Comparison of ENCODE assay signal across 11 cellular contexts in the genomic region with DNA sequence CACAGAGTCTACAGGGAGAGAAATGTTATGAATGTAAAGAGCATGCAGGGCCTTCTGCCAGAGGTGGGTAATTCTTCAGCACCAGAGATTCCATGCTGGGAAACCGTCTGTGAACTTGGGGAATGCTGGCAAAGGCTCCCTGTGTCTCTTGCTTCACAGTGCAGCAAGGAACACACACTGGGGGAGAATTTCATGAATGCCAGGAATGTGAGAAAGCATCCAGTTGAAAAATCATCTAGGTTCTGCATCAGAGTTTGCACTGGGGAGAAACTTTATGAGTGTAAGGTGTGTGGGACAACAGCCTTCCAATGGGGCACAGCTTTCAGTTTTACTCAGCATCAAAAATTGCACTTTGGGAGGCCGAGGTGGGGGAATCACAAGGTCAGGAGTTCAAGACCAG.
A peak's percentile ranks its signal among the peaks of the same experiment; 100 is the strongest.
DNase-seq lines count a peak whose midpoint lies in the region; ATAC-seq, FAIRE-seq and TF ChIP-seq lines count a peak whose summit lies in the region.
"Had no signal": no experiment of that assay in that cellular context is flagged by ENCODE, and none has a peak within 500 bp of the region (broad histone marks: within the 10 kb centered on the region; RNA-seq: fewer than 3 reads in every experiment).

No MANE protein-coding gene starts in this region.

- no peak for TF ChIP-seq CTCF in A673 (conservative IDR thresholded peaks at IDR 0.05; ENCODE audit: low read depth, low read length)
- TF ChIP-seq CTCF in bronchial epithelial cell (IDR thresholded peaks at IDR 0.05; ENCODE audit: insufficient read depth, low read length, severe bottlenecking) = no peak
- no peak for TF ChIP-seq CTCF in left lung (IDR thresholded peaks at IDR 0.05)
- no peak for TF ChIP-seq CTCF in prostate gland (IDR thresholded peaks at IDR 0.05)

- CTCF ChIA-PET in A673 (lab: Charles Lee) = no interaction called here

- WGBS in prostate gland = 13% methylated on average over 2 of the region's 2 CpGs

- FAIRE-seq in bronchial epithelial cell (lab: Jason Lieb, UNC) = no peak

- no peaks in the 10 kb centered on the region for H3K36me3 ChIP-seq in A673 (ENCODE audit: insufficient read depth, low read length, poor library complexity, severe bottlenecking)
- H3K36me3 ChIP-seq in HUES48 (ENCODE audit: control insufficient read depth, insufficient read depth, low read length) = no peaks in the 10 kb centered on the region
- H3K36me3 ChIP-seq in bronchial epithelial cell (ENCODE audit: control insufficient read depth, insufficient read depth, low read length) = no peaks in the 10 kb centered on the region
- no peaks in the 10 kb centered on the region for H3K36me3 ChIP-seq in left lung
- no peaks in the 10 kb centered on the region for H3K36me3 ChIP-seq in prostate gland
- H3K36me3 ChIP-seq: gastrocnemius medialis had no signal

- H3K4me3 ChIP-seq in A673 (ENCODE audit: low read depth, low read length, poor library complexity, severe bottlenecking) (no peak overlapping the region), HUES48 (ENCODE audit: low read depth, low read length) (no peak overlapping the region), bronchial epithelial cell (ENCODE audit: low read depth, low read length) (no peak overlapping the region), left lung (no peak overlapping the region), prostate gland (no peak overlapping the region)
- H3K4me3 ChIP-seq: gastrocnemius medialis had no signal

- H3K27me3 ChIP-seq in A673 (replicated peaks; ENCODE audit: insufficient read depth, low read depth, low read length, poor library complexity) = no peaks in the 10 kb centered on the region
- no peaks in the 10 kb centered on the region for H3K27me3 ChIP-seq in HUES48 (ENCODE audit: control insufficient read depth, insufficient read depth, low read length)
- no peaks in the 10 kb centered on the region for H3K27me3 ChIP-seq in bronchial epithelial cell (ENCODE audit: control insufficient read depth, insufficient read depth, low read length)
- no peaks in the 10 kb centered on the region for H3K27me3 ChIP-seq in left lung
- no peaks in the 10 kb centered on the region for H3K27me3 ChIP-seq in prostate gland (replicated peaks; ENCODE audit: insufficient read depth)
- H3K27me3 ChIP-seq: gastrocnemius medialis had no signal

- POLR2A ChIA-PET in A673 (lab: Charles Lee; ENCODE audit: low non-redundant PET) = no interaction called here

- ATAC-seq in left lung (peak; percentile 72), HG03442 (IDR thresholded peaks at IDR 0.05; ENCODE audit: unreplicated experiment) (no peak), GM19328 (IDR thresholded peaks at IDR 0.05; ENCODE audit: unreplicated experiment) (no peak)
- ATAC-seq: activated T-cell treated with anti-CD3 and anti-CD28 coated beads, Interleukin-2, amount 50 U/mL, for 4 hours had no signal

- H3K9me3 ChIP-seq in A673 (ENCODE audit: low read depth, low read length, poor library complexity, severe bottlenecking) = no peaks in the 10 kb centered on the region
- H3K9me3 ChIP-seq in HUES48 (ENCODE audit: control insufficient read depth, insufficient read depth, low read length) = no peaks in the 10 kb centered on the region
- H3K9me3 ChIP-seq in left lung = no peaks in the 10 kb centered on the region
- H3K9me3 ChIP-seq in prostate gland = no peaks in the 10 kb centered on the region
- H3K9me3 ChIP-seq: gastrocnemius medialis had no signal

- TF ChIP-seq POLR2A in prostate gland (IDR thresholded peaks at IDR 0.05) = no peak

- intact Hi-C loops in A673 (cut with micrococcal nuclease; ENCODE audit: unreplicated experiment) = no loop called here
- intact Hi-C loops in left lung (cut with DNase I) = no loop called here
- intact Hi-C loops in prostate gland (cut with DNase I) = no loop called here

- H3K27ac ChIP-seq in A673 (ENCODE audit: low read depth, low read length, poor library complexity, severe bottlenecking) (no peak overlapping the region), HUES48 (ENCODE audit: low read depth, low read length) (peak overlapping the region; percentile 80), left lung (no peak overlapping the region), prostate gland (no peak overlapping the region)
- H3K27ac ChIP-seq: C4-2B, gastrocnemius medialis had no signal

- DNase-seq in A673 (ENCODE audit: low spot score) (peak; percentile 39), bronchial epithelial cell (ENCODE audit: low read depth) (peak; percentile 64), left lung (no peak), prostate gland (ENCODE audit: low spot score) (no peak), GM19238 (ENCODE audit: insufficient read length, low spot score) (no peak)
- DNase-seq: activated T-cell treated with anti-CD3 and anti-CD28 coated beads, Interleukin-2, amount 50 U/mL, for 4 hours had no signal

- peak overlapping the region; percentile 32; the same call in 1 of the 2 replicates for H3K9ac ChIP-seq in HUES48 (ENCODE audit: low read depth, low read length)

- BruUV-seq in A673 (replicated peaks; lab: Mats Ljungman, UMichigan) = no TSS peak

- H3K4me1 ChIP-seq in A673 (ENCODE audit: insufficient read depth, low read length, poor library complexity, severe bottlenecking) (no peaks in the 10 kb centered on the region), HUES48 (ENCODE audit: control insufficient read depth, insufficient read depth, low read length) (peaks cover 22% of the 10 kb centered on the region), left lung (no peaks in the 10 kb centered on the region), prostate gland (replicated peaks) (no peaks in the 10 kb centered on the region)
- H3K4me1 ChIP-seq: gastrocnemius medialis had no signal

Comparison
In these comparisons a context has a peak if more than half of its experiments do, and no peak if none do; other contexts are left out.
1. DNase-seq: peak in A673 (single experiment) and bronchial epithelial cell (single experiment); none in left lung (0 of 2), prostate gland (single experiment) and GM19238 (single experiment).